Comparison of ENCODE assay signal across 16 cellular contexts in genomic region chr17:28369684-28370034, GRCh38. TPM values are rescaled to one million over a fixed set of nuclear protein-coding genes. Genes with fewer than 3 reads are reported as not detected.
A peak's percentile ranks its signal among the peaks of the same experiment; 100 is the strongest.
DNase-seq lines count a peak whose midpoint lies in the region; ATAC-seq, FAIRE-seq and TF ChIP-seq lines count a peak whose summit lies in the region.
"Had no signal": no experiment of that assay in that cellular context is flagged by ENCODE, and none has a peak within 500 bp of the region (broad histone marks: within the 10 kb centered on the region; RNA-seq: fewer than 3 reads in every experiment).

No MANE protein-coding gene starts in this region.

- H4K8ac ChIP-seq in H1 (ENCODE audit: extremely low read depth, insufficient read depth, low read length) = no peak overlapping the region
- no peak overlapping the region for H4K8ac ChIP-seq in neuronal stem cell (ENCODE audit: low read depth, low read length)

- POLR2A ChIA-PET in H1 (lab: Charles Lee; ENCODE audit: partially characterized antibody) = interaction anchor here (0.8 to 12.7 kb wide), 5 partner anchors 11 to 44 kb away, joined by 3 to 103 read pairs (median 6); partner anchors contain the start of genes IFT20, POLDIP2 and TNFAIP1

- H3K36me3 ChIP-seq in H1 (ENCODE audit: control insufficient read depth in 2 of 4, insufficient read depth in 4 of 4, low read length in 3 of 4) (no peaks in the 10 kb centered on the region), neuronal stem cell (replicated peaks in 1 of 2; ENCODE audit: control insufficient read depth in 2 of 2, insufficient read depth in 2 of 2, low read length in 2 of 2) (peaks cover under 1 to 10% of the 10 kb centered on the region in 2 donors)
- H3K36me3 ChIP-seq: HAP-1 had no signal

- ATAC-seq in GM21526 (IDR thresholded peaks at IDR 0.05; ENCODE audit: low FRiP score, unreplicated experiment) (no peak), HG03457 (IDR thresholded peaks at IDR 0.05; ENCODE audit: unreplicated experiment) (no peak)
- ATAC-seq: left colon had no signal

- no peak for TF ChIP-seq CTCF in H1 (IDR thresholded peaks at IDR 0.05; ENCODE audit: control extremely low read depth in 1 of 3, insufficient read depth in 1 of 3, low read depth in 1 of 3, low read length in 3 of 3)

- H4K91ac ChIP-seq in H1 (replicated peaks; ENCODE audit: insufficient read length, low read length) (no peak overlapping the region), neuronal stem cell (ENCODE audit: low read depth, low read length, poor library complexity) (no peak overlapping the region)

- H3K18ac ChIP-seq in H1 (ENCODE audit: extremely low read depth, low read length) = no peak overlapping the region
- H3K18ac ChIP-seq in neuronal stem cell (ENCODE audit: low read length) = peak overlapping the region; percentile 20

- H3K27me3 ChIP-seq in H1 (replicated peaks in 1 of 4; ENCODE audit: control insufficient read depth in 3 of 4, extremely low read depth in 1 of 4, insufficient read depth in 3 of 4, low read length in 3 of 4) (peaks cover 9 to 19% (median 19%) of the 10 kb centered on the region in 4 experiments), neuronal stem cell (ENCODE audit: control insufficient read depth in 3 of 3, insufficient read depth in 3 of 3, low read depth in 1 of 3, low read length in 3 of 3) (peaks cover 0 to 16% (median 0%) of the 10 kb centered on the region in 3 experiments)

- H3K79me1 ChIP-seq in H1 (ENCODE audit: low read depth, low read length) (no peaks in the 10 kb centered on the region; the same call in 1 of the 2 replicates), neuronal stem cell (ENCODE audit: low read depth, low read length) (peaks cover 3% of the 10 kb centered on the region)

- no peak overlapping the region for H3K4ac ChIP-seq in H1 (replicated peaks; ENCODE audit: insufficient read length, low read depth, low read length)
- no peak overlapping the region for H3K4ac ChIP-seq in neuronal stem cell (ENCODE audit: low read length)

- H2BK5ac ChIP-seq in H1 (ENCODE audit: low read depth, low read length) = 0 out of 2 replicates have a peak overlapping the region, but pooled peaks have one; percentile 1
- peak overlapping the region; percentile 47 for H2BK5ac ChIP-seq in neuronal stem cell (ENCODE audit: low read length)

- H4K20me1 ChIP-seq in H1 (replicated peaks in 1 of 2; ENCODE audit: control insufficient read depth in 1 of 2, insufficient read depth in 2 of 2, low read length in 2 of 2) = peaks cover 2 to 12% of the 10 kb centered on the region in 2 experiments

- H3K4me3 ChIP-seq in H1 (ENCODE audit: extremely low read depth in 1 of 4, insufficient read depth in 2 of 4, low read depth in 3 of 4, low read length in 4 of 4) (no peak overlapping the region), neuronal stem cell (ENCODE audit: low read length in 2 of 2) (no peak overlapping the region)
- H3K4me3 ChIP-seq: HAP-1 had no signal

- H4K5ac ChIP-seq in H1 (ENCODE audit: insufficient read length, low read depth, low read length) = no peak overlapping the region

- DNase-seq in NCI-H82 (lab: John Stamatoyannopoulos, UW) (peak; percentile 58), NCI-H82 treated with DMSO at 0.1 percent for 48 hours (lab: John Stamatoyannopoulos, UW; ENCODE audit: unreplicated experiment) (no peak), HuH-7 (ENCODE audit: low spot score) (peak; percentile 44), H1 (ENCODE audit: low read depth in 1 of 2, low spot score in 2 of 2) (no peak), neuronal stem cell (ENCODE audit: low spot score) (no peak), activated gamma-delta T cell (lab: John Stamatoyannopoulos, UW) (no peak)
- DNase-seq: DMS 273 treated with DMSO at 0.1 percent for 48 hours, hippocampal formation, left colon, NCI-H2171 had no signal

- H3K14ac ChIP-seq in H1 (ENCODE audit: insufficient read length) (no peak overlapping the region), neuronal stem cell (ENCODE audit: low read length) (peak overlapping the region; percentile 6)

- H3K9me3 ChIP-seq in H1 (ENCODE audit: insufficient read depth in 2 of 2, low read depth in 1 of 2, low read length in 1 of 2) (no peaks in the 10 kb centered on the region), neuronal stem cell (replicated peaks in 1 of 2; ENCODE audit: control insufficient read depth in 2 of 2, insufficient read depth in 1 of 2, low read depth in 1 of 2, low read length in 2 of 2) (no peaks in the 10 kb centered on the region)
- H3K9me3 ChIP-seq: HAP-1 had no signal

- H2BK120ac ChIP-seq in H1 (replicated peaks; ENCODE audit: low read depth, low read length) (no peak overlapping the region), neuronal stem cell (ENCODE audit: low read depth, low read length) (no peak overlapping the region)

- TF ChIP-seq POLR2A in H1 (IDR thresholded peaks at IDR 0.05; ENCODE audit: control extremely low read depth in 1 of 2, low read depth in 2 of 2, low read length in 2 of 2) = no peak

- no peak overlapping the region for H3K56ac ChIP-seq in H1 (replicated peaks; ENCODE audit: insufficient read length, low read depth, low read length)

- H2AFZ ChIP-seq in H1 (ENCODE audit: low read length) = no peak overlapping the region
- H2AFZ ChIP-seq in neuronal stem cell (ENCODE audit: low read length) = peak overlapping the region; percentile 48

- H2AK5ac ChIP-seq in H1 (ENCODE audit: low read depth, low read length) = peak overlapping the region; percentile 59; the same call in 1 of the 2 replicates
- H2AK5ac ChIP-seq in neuronal stem cell (ENCODE audit: low read depth, low read length) = peak overlapping the region; percentile 86

- peak overlapping the region; percentile 50; the same call in 1 of the 2 replicates for H2BK12ac ChIP-seq in H1 (ENCODE audit: low read depth, low read length)
- H2BK12ac ChIP-seq in neuronal stem cell (ENCODE audit: low read length) = no peak overlapping the region

- 91% methylated on average over 10 of the region's 10 CpGs; no CpG with 5 or more reads in 1 of the 2 experiments for WGBS in H1 (ENCODE audit: extremely low coverage in 1 of 2, insufficient coverage in 1 of 2, insufficient read length in 1 of 2, insufficient replicate concordance in 2 of 2, low coverage in 1 of 2, low lambda C conversion rate in 2 of 2, missing lambda C conversion rate in 1 of 2), 2 experiments
- no CpG with 5 or more reads among the region's 10 CpGs for WGBS in neuronal stem cell (ENCODE audit: extremely low coverage in 2 of 2, insufficient read length in 2 of 2, insufficient replicate concordance in 1 of 2), 2 donors

- no peak overlapping the region for H3K23ac ChIP-seq in H1 (ENCODE audit: insufficient read length)
- no peak overlapping the region for H3K23ac ChIP-seq in neuronal stem cell (ENCODE audit: low read depth, low read length, poor library complexity)

- H2BK15ac ChIP-seq in H1 (ENCODE audit: low read length) (no peak overlapping the region), neuronal stem cell (ENCODE audit: low read length) (peak overlapping the region; percentile 69)

- no peak overlapping the region for H2BK20ac ChIP-seq in H1 (ENCODE audit: low read length)

- no peak for FAIRE-seq in H1 (lab: Jason Lieb, UNC)
- FAIRE-seq: A204.1, small intestine had no signal

- H3K4me1 ChIP-seq in H1 (replicated peaks in 1 of 4; ENCODE audit: control insufficient read depth in 3 of 4, insufficient read depth in 4 of 4, low read length in 3 of 4) = peaks cover 3 to 16% (median 9%) of the 10 kb centered on the region in 4 experiments; a peak in 6 of 7 replicates
- H3K4me1 ChIP-seq in neuronal stem cell (ENCODE audit: control insufficient read depth in 2 of 2, insufficient read depth in 1 of 2, low read depth in 1 of 2, low read length in 2 of 2) = peaks cover 24 to 25% of the 10 kb centered on the region in 2 donors
- H3K4me1 ChIP-seq: HAP-1 had no signal

- H3K9ac ChIP-seq in H1 (replicated peaks in 1 of 4; ENCODE audit: extremely low read depth in 1 of 4, low read depth in 3 of 4, low read length in 3 of 4) (no peak overlapping the region), neuronal stem cell (ENCODE audit: low read depth, low read length, poor library complexity) (no peak overlapping the region)

- peaks cover 16% of the 10 kb centered on the region; the same call in 1 of the 2 replicates for H3K23me2 ChIP-seq in H1 (ENCODE audit: low read depth, low read length)

- H3K79me2 ChIP-seq in H1 (ENCODE audit: control insufficient read depth in 1 of 2, insufficient read depth in 2 of 2, low read length in 2 of 2) = no peaks in the 10 kb centered on the region

- CTCF ChIA-PET in H1 (lab: Charles Lee; ENCODE audit: partially characterized antibody) = interaction anchor here (0.9 to 4.6 kb wide), 11 partner anchors 12 to 485 kb away, joined by 3 to 20 read pairs (median 4); partner anchors contain the start of genes POLDIP2, SLC13A2 and SLC46A1

- no peak overlapping the region for H3K4me2 ChIP-seq in H1 (ENCODE audit: insufficient read depth in 1 of 2, low read depth in 2 of 2, low read length in 2 of 2)
- H3K4me2 ChIP-seq in neuronal stem cell (ENCODE audit: insufficient read depth, low read length, poor library complexity, severe bottlenecking) = no peak overlapping the region

- H3K27ac ChIP-seq in H1 (ENCODE audit: low read depth, low read length) (no peak overlapping the region), neuronal stem cell (replicated peaks; ENCODE audit: low read length) (peak overlapping the region; percentile 64)

- no peak for TF ChIP-seq EP300 in H1 (IDR thresholded peaks at IDR 0.05; ENCODE audit: borderline replicate concordance in 1 of 2, low read depth in 2 of 2, low read length in 2 of 2)

- TF ChIP-seq RAD21 in H1 (IDR thresholded peaks at IDR 0.05 in 1 of 2, conservative IDR thresholded peaks at IDR 0.05 in 1 of 2; ENCODE audit: low read depth in 2 of 2, low read length in 2 of 2) = no peak; a peak in 1 of 4 replicates

RNA-seq across cellular contexts. Expression of gene VTN, which starts 0.4 kb away (rescaled TPM):
- total RNA-seq in H1 (2021; fragmentation: NEBNext Ultra II Directional; extraction: Animal tissue kit (Norgen Biotek cat#: 25700)) = not detected in 2 replicates
- polyA plus RNA-seq in H1 (2011; rRNA removed) = 0.18 and 0.38 TPM in 2 replicates
- 0.26 TPM for polyA plus RNA-seq in H1 (2011; cell fraction: cytosol; rRNA removed)
- polyA plus RNA-seq in H1 (2011; cell fraction: nucleus; rRNA removed) = 0.64 TPM
- polyA plus RNA-seq in H1 (2012, experiment 1 of 2) = 0.36 to 0.55 TPM (median 0.46 TPM) in 4 replicates
- polyA plus RNA-seq in H1 (2012, experiment 2 of 2) = 0.52 TPM
- 0.22 TPM for polyA plus RNA-seq in H1 (2013, experiment 1 of 2)
- polyA plus RNA-seq in H1 (2013, experiment 2 of 2) = 0.13 TPM
- polyA minus RNA-seq in H1 (2011; rRNA and poly(A)+ RNA removed) = 0.28 TPM in 1 of 2 replicates, not detected in the other
- not detected for polyA minus RNA-seq in H1 (2011; cell fraction: cytosol; rRNA and poly(A)+ RNA removed)
- polyA minus RNA-seq in H1 (2011; cell fraction: nucleus; rRNA and poly(A)+ RNA removed) = 1.1 TPM
- 0.17 TPM for polyA plus RNA-seq in neuronal stem cell (2013, experiment 1 of 2)
- polyA plus RNA-seq in neuronal stem cell (2013, experiment 2 of 2) = 0.18 TPM
- total RNA-seq: M059J had no signal

RNA-seq across cellular contexts. Expression of gene SARM1, which starts 1.8 kb away (rescaled TPM):
- total RNA-seq in H1 (2021; fragmentation: NEBNext Ultra II Directional; extraction: Animal tissue kit (Norgen Biotek cat#: 25700)) = 6.5 and 9.2 TPM in 2 replicates
- polyA plus RNA-seq in H1 (2011; rRNA removed) = 5.8 and 6.1 TPM in 2 replicates
- polyA plus RNA-seq in H1 (2011; cell fraction: cytosol; rRNA removed) = 3.7 TPM
- 9.4 TPM for polyA plus RNA-seq in H1 (2011; cell fraction: nucleus; rRNA removed)
- polyA plus RNA-seq in H1 (2012, experiment 1 of 2) = 4.2 to 7.6 TPM (median 6.5 TPM) in 4 replicates
- 5.4 TPM for polyA plus RNA-seq in H1 (2012, experiment 2 of 2)
- 4.0 TPM for polyA plus RNA-seq in H1 (2013, experiment 1 of 2)
- polyA plus RNA-seq in H1 (2013, experiment 2 of 2) = 4.0 TPM
- polyA minus RNA-seq in H1 (2011; rRNA and poly(A)+ RNA removed) = 11.7 and 15.0 TPM in 2 replicates
- 5.9 TPM for polyA minus RNA-seq in H1 (2011; cell fraction: cytosol; rRNA and poly(A)+ RNA removed)
- polyA minus RNA-seq in H1 (2011; cell fraction: nucleus; rRNA and poly(A)+ RNA removed) = 6.6 TPM
- 4.9 TPM for polyA plus RNA-seq in neuronal stem cell (2013, experiment 1 of 2)
- polyA plus RNA-seq in neuronal stem cell (2013, experiment 2 of 2) = 4.9 TPM

RNA-seq across cellular contexts. Expression of gene SEBOX, which starts 4.7 kb away (rescaled TPM):
- total RNA-seq in H1 (2021; fragmentation: NEBNext Ultra II Directional; extraction: Animal tissue kit (Norgen Biotek cat#: 25700)) = not detected in 2 replicates
- not detected in 2 replicates for polyA plus RNA-seq in H1 (2011; rRNA removed)
- polyA plus RNA-seq in H1 (2011; cell fraction: cytosol; rRNA removed) = not detected
- polyA plus RNA-seq in H1 (2011; cell fraction: nucleus; rRNA removed) = not detected
- polyA plus RNA-seq in H1 (2012, experiment 1 of 2) = not detected in 4 replicates
- not detected for polyA plus RNA-seq in H1 (2012, experiment 2 of 2)
- polyA plus RNA-seq in H1 (2013, experiment 1 of 2) = not detected
- polyA plus RNA-seq in H1 (2013, experiment 2 of 2) = not detected
- polyA minus RNA-seq in H1 (2011; rRNA and poly(A)+ RNA removed) = not detected in 2 replicates
- not detected for polyA minus RNA-seq in H1 (2011; cell fraction: cytosol; rRNA and poly(A)+ RNA removed)
- not detected for polyA minus RNA-seq in H1 (2011; cell fraction: nucleus; rRNA and poly(A)+ RNA removed)
- polyA plus RNA-seq in neuronal stem cell (2013, experiment 1 of 2) = not detected
- polyA plus RNA-seq in neuronal stem cell (2013, experiment 2 of 2) = not detected
- total RNA-seq: left colon, M059J had no signal
- polyA plus RNA-seq: small intestine had no signal

RNA-seq across cellular contexts. Expression of gene POLDIP2, which starts 12.3 kb away (rescaled TPM):
- 74.0 and 75.3 TPM in 2 replicates for total RNA-seq in H1 (2021; fragmentation: NEBNext Ultra II Directional; extraction: Animal tissue kit (Norgen Biotek cat#: 25700))
- polyA plus RNA-seq in H1 (2011; rRNA removed) = 76.1 and 92.3 TPM in 2 replicates
- 73.8 TPM for polyA plus RNA-seq in H1 (2011; cell fraction: cytosol; rRNA removed)
- polyA plus RNA-seq in H1 (2011; cell fraction: nucleus; rRNA removed) = 73.2 TPM
- 70.2 to 81.0 TPM (median 78.6 TPM) in 4 replicates for polyA plus RNA-seq in H1 (2012, experiment 1 of 2)
- polyA plus RNA-seq in H1 (2012, experiment 2 of 2) = 90.8 TPM
- polyA plus RNA-seq in H1 (2013, experiment 1 of 2) = 54.0 TPM
- 54.4 TPM for polyA plus RNA-seq in H1 (2013, experiment 2 of 2)
- polyA minus RNA-seq in H1 (2011; rRNA and poly(A)+ RNA removed) = 64.2 and 65.9 TPM in 2 replicates
- 35.7 TPM for polyA minus RNA-seq in H1 (2011; cell fraction: cytosol; rRNA and poly(A)+ RNA removed)
- 29.5 TPM for polyA minus RNA-seq in H1 (2011; cell fraction: nucleus; rRNA and poly(A)+ RNA removed)
- polyA plus RNA-seq in neuronal stem cell (2013, experiment 1 of 2) = 55.9 TPM
- 56.3 TPM for polyA plus RNA-seq in neuronal stem cell (2013, experiment 2 of 2)

RNA-seq across cellular contexts. Expression of gene TNFAIP1, which starts 34.1 kb away (rescaled TPM):
- total RNA-seq in H1 (2021; fragmentation: NEBNext Ultra II Directional; extraction: Animal tissue kit (Norgen Biotek cat#: 25700)) = 19.5 and 22.8 TPM in 2 replicates
- polyA plus RNA-seq in H1 (2011; rRNA removed) = 16.9 and 19.9 TPM in 2 replicates
- 12.2 TPM for polyA plus RNA-seq in H1 (2011; cell fraction: cytosol; rRNA removed)
- 34.8 TPM for polyA plus RNA-seq in H1 (2011; cell fraction: nucleus; rRNA removed)
- polyA plus RNA-seq in H1 (2012, experiment 1 of 2) = 10.7 to 11.7 TPM (median 11.0 TPM) in 4 replicates
- polyA plus RNA-seq in H1 (2012, experiment 2 of 2) = 8.7 TPM
- 10.8 TPM for polyA plus RNA-seq in H1 (2013, experiment 1 of 2)
- polyA plus RNA-seq in H1 (2013, experiment 2 of 2) = 10.3 TPM
- 20.2 and 20.8 TPM in 2 replicates for polyA minus RNA-seq in H1 (2011; rRNA and poly(A)+ RNA removed)
- 21.7 TPM for polyA minus RNA-seq in H1 (2011; cell fraction: cytosol; rRNA and poly(A)+ RNA removed)
- 14.0 TPM for polyA minus RNA-seq in H1 (2011; cell fraction: nucleus; rRNA and poly(A)+ RNA removed)
- 27.4 TPM for polyA plus RNA-seq in neuronal stem cell (2013, experiment 1 of 2)
- 26.6 TPM for polyA plus RNA-seq in neuronal stem cell (2013, experiment 2 of 2)

Comparison
In these comparisons a context has a peak if more than half of its experiments do, and no peak if none do; other contexts are left out.
1. DNase-seq: peak in NCI-H82 (single experiment) and HuH-7 (single experiment); none in NCI-H82 treated with DMSO at 0.1 percent for 48 hours (single experiment), H1 (0 of 2), neuronal stem cell (single experiment) and activated gamma-delta T cell (single experiment).